Comparison of ENCODE assay signal across 16 cellular contexts in the genomic region with DNA sequence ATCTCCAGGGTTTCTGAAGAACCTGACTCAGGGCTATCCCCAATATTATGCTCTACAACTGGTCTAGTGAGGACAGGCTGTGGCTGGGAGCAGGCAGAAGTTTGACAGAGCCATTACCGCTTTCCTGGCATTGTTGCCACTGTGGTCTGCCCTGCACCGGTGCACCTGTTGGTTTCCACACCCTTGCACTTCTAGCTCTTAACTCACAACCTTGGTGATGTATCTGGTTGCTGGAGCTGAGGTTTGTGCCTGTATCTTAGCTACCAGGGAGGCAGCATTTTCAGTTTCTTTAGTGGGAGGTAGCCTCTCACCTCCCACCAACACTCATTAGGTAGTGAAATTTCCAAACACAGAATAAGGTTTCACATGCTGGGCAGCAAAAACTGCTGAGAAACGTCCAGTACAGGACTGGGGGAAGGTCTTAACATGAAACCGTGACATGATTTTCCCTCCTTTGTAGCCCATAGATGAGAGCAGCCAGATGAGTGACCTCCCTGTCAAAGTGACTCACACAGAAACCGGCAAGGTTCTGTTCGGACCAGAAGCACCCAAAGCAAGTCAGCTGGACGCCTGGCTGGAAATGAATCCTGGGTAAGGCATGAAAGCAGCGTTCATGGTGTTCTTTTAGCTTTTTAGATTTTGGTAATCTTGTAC. TPM values are rescaled to one million over a fixed set of nuclear protein-coding genes. Genes with fewer than 3 reads are reported as not detected.
A peak's percentile ranks its signal among the peaks of the same experiment; 100 is the strongest.
DNase-seq lines count a peak whose midpoint lies in the region; ATAC-seq, FAIRE-seq and TF ChIP-seq lines count a peak whose summit lies in the region.
"Had no signal": no experiment of that assay in that cellular context is flagged by ENCODE, and none has a peak within 500 bp of the region (broad histone marks: within the 10 kb centered on the region; RNA-seq: fewer than 3 reads in every experiment).

No MANE protein-coding gene starts in this region.

- TF ChIP-seq POLR2A in GM12878 (IDR thresholded peaks at IDR 0.05; ENCODE audit: low read depth, low read length) (no peak), erythroblast (IDR thresholded peaks at IDR 0.05; ENCODE audit: low read length) (no peak)

- CTCF ChIA-PET in GM12878 (lab: Yijun Ruan, JAX) = interaction anchor here (0.7 to 1.0 kb wide), 2 partner anchors 53 to 373 kb away, joined by 3 read pairs; no protein-coding TSS in a partner anchor

- H3K4me2 ChIP-seq in GM12878 (ENCODE audit: control insufficient read depth, insufficient read depth) = no peak overlapping the region
- H3K4me2 ChIP-seq: neural progenitor cell had no signal

- RAD21 ChIA-PET in GM12878 (lab: Charles Lee; ENCODE audit: unreplicated experiment) = no interaction called here

- FAIRE-seq in GM12878 (lab: Jason Lieb, UNC) = no peak
- FAIRE-seq: GM12892, RCC 7860 had no signal

- SMC1A ChIA-PET in GM12878 (lab: Charles Lee; ENCODE audit: uncharacterized antibody, unreplicated experiment) = interaction anchor here (0.9 to 1.3 kb wide), 3 partner anchors 24 to 197 kb away, joined by 3 read pairs; no protein-coding TSS in a partner anchor

- POLR2A ChIA-PET in GM12878 (lab: Charles Lee) = interaction anchor here (0.7 kb wide), 1 partner anchor 18 kb away, joined by 3 read pairs; no protein-coding TSS in a partner anchor

- peaks cover 3% of the 10 kb centered on the region; the same call in 1 of the 2 replicates for H4K20me1 ChIP-seq in GM12878 (ENCODE audit: control insufficient read depth, insufficient read depth)

- in situ Hi-C loops in GM12878 (cut with MboI) = no loop called here
- in situ Hi-C loops in G401 (cut with HindIII; ENCODE audit: low sequenced_read_pairs) = no loop called here

- H3K27me3 ChIP-seq in GM12878 (replicated peaks in 1 of 2; ENCODE audit: control insufficient read depth in 2 of 2, insufficient read depth in 2 of 2, low read length in 1 of 2) = no peaks in the 10 kb centered on the region
- H3K27me3 ChIP-seq: neural progenitor cell had no signal

- TF ChIP-seq CTCF in GM12865 (IDR thresholded peaks at IDR 0.05; ENCODE audit: insufficient read depth, low read depth, low read length, missing control alignments) = no peak
- no peak for TF ChIP-seq CTCF in GM12878 (IDR thresholded peaks at IDR 0.05 in 2 of 3, conservative IDR thresholded peaks at IDR 0.05 in 1 of 3; ENCODE audit: control insufficient read depth in 2 of 3, extremely low read depth in 1 of 3, insufficient read depth in 1 of 3, low read depth in 3 of 3, low read length in 3 of 3)

- H3K9ac ChIP-seq in GM12878 (ENCODE audit: control insufficient read depth, insufficient read depth, low read length) = no peak overlapping the region
- H3K9ac ChIP-seq: neural progenitor cell had no signal

- TF ChIP-seq EP300 in GM12878 (IDR thresholded peaks at IDR 0.05; ENCODE audit: borderline replicate concordance in 1 of 2, control insufficient read depth in 1 of 2, low read depth in 2 of 2, low read length in 2 of 2) = no peak

- peaks cover 15 to 45% of the 10 kb centered on the region in 2 experiments for H3K36me3 ChIP-seq in GM12878 (ENCODE audit: control insufficient read depth in 2 of 2, insufficient read depth in 2 of 2, low read length in 1 of 2)
- H3K36me3 ChIP-seq: neural progenitor cell had no signal

- no peaks in the 10 kb centered on the region for H3K79me2 ChIP-seq in GM12878 (ENCODE audit: control insufficient read depth, insufficient read depth, low read length)

- H2AFZ ChIP-seq in GM12878 (ENCODE audit: control insufficient read depth, low read depth, low read length) = no peak overlapping the region
- H2AFZ ChIP-seq: neural progenitor cell had no signal

- H3K4me1 ChIP-seq in GM12878 (ENCODE audit: control insufficient read depth, insufficient read depth, low read length) = no peaks in the 10 kb centered on the region
- H3K4me1 ChIP-seq: neural progenitor cell had no signal

- H3K9me3 ChIP-seq in GM12878 (replicated peaks; ENCODE audit: control insufficient read depth, insufficient read depth, low read length) = no peaks in the 10 kb centered on the region; the same call in 2 of the 3 replicates

- no peak overlapping the region for H3K4me3 ChIP-seq in GM12865 (ENCODE audit: low read depth, low read length)
- no peak overlapping the region for H3K4me3 ChIP-seq in GM12878
- H3K4me3 ChIP-seq: neural progenitor cell had no signal

- 74% methylated on average over 8 of the region's 8 CpGs for WGBS in GM12878 (ENCODE audit: insufficient coverage, insufficient replicate concordance, low lambda C conversion rate, missing lambda C conversion rate)

- no peak for TF ChIP-seq RAD21 in GM12878 (IDR thresholded peaks at IDR 0.05; ENCODE audit: insufficient read depth, low read depth, low read length)

- H3K27ac ChIP-seq in GM12878 (ENCODE audit: control insufficient read depth, insufficient read depth) = no peak overlapping the region; the same call in 1 of the 2 replicates
- H3K27ac ChIP-seq: neural progenitor cell had no signal

- peak; percentile 75 for DNase-seq in GM12865 (ENCODE audit: low read depth)
- no peak for DNase-seq in GM12878 (ENCODE audit: low read depth, low spot score)
- DNase-seq in G401 (ENCODE audit: low spot score) = no peak
- DNase-seq in erythroblast (lab: John Stamatoyannopoulos, UW) = no peak
- DNase-seq in COLO668 (lab: John Stamatoyannopoulos, UW; ENCODE audit: unreplicated experiment) = no peak
- DNase-seq in NCI-H1092 treated with DMSO at 0.1 percent for 48 hours (lab: John Stamatoyannopoulos, UW) = no peak
- DNase-seq: activated naive CD4-positive, alpha-beta T cell; central memory CD4-positive, alpha-beta T cell; DMS79 treated with DMSO at 0.1 percent for 48 hours; stimulated activated CD4-positive, alpha-beta T cell treated with anti-CD3 and anti-CD28 coated beads, Interleukin-4, amount 100 ng/mL, for 4 hours had no signal

- intact Hi-C loops in GM12878 (cut with micrococcal nuclease; ENCODE audit: unreplicated experiment) = no loop called here

- BruUV-seq in GM12878 (replicated peaks; lab: Mats Ljungman, UMichigan) = no TSS peak

- ATAC-seq in GM19395 (IDR thresholded peaks at IDR 0.05; ENCODE audit: unreplicated experiment) (peak; percentile 84), HG03066 (IDR thresholded peaks at IDR 0.05; ENCODE audit: low read depth, unreplicated experiment) (peak; percentile 89), GM12878 (peak; percentile 86)
- ATAC-seq: sciatic nerve had no signal

TF ChIP-seq in GM12878, 131 proteins besides CTCF, POLR2A, EP300 and RAD21:
- TF ChIP-seq ZNF24 (IDR thresholded peaks at IDR 0.05) = no peak
- TF ChIP-seq JUND (IDR thresholded peaks at IDR 0.05; ENCODE audit: low read depth, low read length) = no peak
- no peak for TF ChIP-seq NFYA (IDR thresholded peaks at IDR 0.05; ENCODE audit: borderline replicate concordance, low read depth, low read length)
- TF ChIP-seq BCL11A (IDR thresholded peaks at IDR 0.05; ENCODE audit: low read depth, low read length) = no peak
- no peak for TF ChIP-seq ZNF217 (IDR thresholded peaks at IDR 0.05)
- TF ChIP-seq, protein P1, sequence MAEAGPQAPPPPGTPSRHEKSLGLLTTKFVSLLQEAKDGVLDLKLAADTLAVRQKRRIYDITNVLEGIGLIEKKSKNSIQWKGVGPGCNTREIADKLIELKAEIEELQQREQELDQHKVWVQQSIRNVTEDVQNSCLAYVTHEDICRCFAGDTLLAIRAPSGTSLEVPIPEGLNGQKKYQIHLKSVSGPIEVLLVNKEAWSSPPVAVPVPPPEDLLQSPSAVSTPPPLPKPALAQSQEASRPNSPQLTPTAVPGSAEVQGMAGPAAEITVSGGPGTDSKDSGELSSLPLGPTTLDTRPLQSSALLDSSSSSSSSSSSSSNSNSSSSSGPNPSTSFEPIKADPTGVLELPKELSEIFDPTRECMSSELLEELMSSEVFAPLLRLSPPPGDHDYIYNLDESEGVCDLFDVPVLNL (IDR thresholded peaks at IDR 0.05; ENCODE audit: low read depth, low read length) = no peak
- no peak for TF ChIP-seq RB1 (IDR thresholded peaks at IDR 0.05; ENCODE audit: borderline replicate concordance)

RNA-seq across cellular contexts. Expression of a gene that starts 57.7 kb away (rescaled TPM):
- total RNA-seq in GM12878 (2013; cell fraction: nucleolus; rRNA removed) = 820 and 827 TPM in 2 replicates
- 208 and 234 TPM in 2 replicates for total RNA-seq in GM12878 (2014; rRNA removed)
- total RNA-seq in GM12878 (2014; rRNA removed; fragmentation: Illumina TruSeq; extraction: Trizol) = 317 and 320 TPM in 2 replicates
- 387 and 392 TPM in 2 replicates for total RNA-seq in GM12878 (2021)
- polyA plus RNA-seq in GM12878 (2011; ENCODE audit: low read depth) = 128 TPM
- 208 and 240 TPM in 2 replicates for polyA plus RNA-seq in GM12878 (2011; rRNA removed)
- 186 and 193 TPM in 2 replicates for polyA plus RNA-seq in GM12878 (2011; cell fraction: cytosol; rRNA removed)
- 252 and 269 TPM in 2 replicates for polyA plus RNA-seq in GM12878 (2011; cell fraction: nucleus; rRNA removed)
- 176 and 191 TPM in 2 replicates for polyA plus RNA-seq in GM12878 (2012)
- 254 and 331 TPM in 2 replicates for polyA plus RNA-seq in GM12878 (2014; fragmentation: Illumina TruSeq; extraction: Trizol)
- polyA plus RNA-seq in GM12878 (2014; fragmentation: Nextera tagmentation; extraction: Ambion mirVana) = 100 to 1,000 TPM; 100 to 130 TPM
- polyA plus RNA-seq in GM12878 (2014; rRNA removed) = 138 and 146 TPM in 2 replicates
- 100 to 1,000 TPM; 184 to 200 TPM for polyA plus RNA-seq in GM12878 (2016; fragmentation: Nextera tagmentation; extraction: Ambion mirVana)
- polyA minus RNA-seq in GM12878 (2011; rRNA and poly(A)+ RNA removed) = 444 and 518 TPM in 2 replicates
- 90.7 and 105 TPM in 2 replicates for polyA minus RNA-seq in GM12878 (2011; cell fraction: cytosol; rRNA and poly(A)+ RNA removed)
- polyA minus RNA-seq in GM12878 (2011; cell fraction: nucleus; rRNA and poly(A)+ RNA removed) = 447 and 727 TPM in 2 replicates
- 0.92 and 1.1 TPM in 2 replicates for total RNA-seq in G401 (2014; rRNA removed; shearing (Covaris generic))

Comparison
In these comparisons a context has a peak if more than half of its experiments do, and no peak if none do; other contexts are left out.
1. RNA of a gene that starts 57.7 kb away (total RNA-seq): 208 to 827 TPM in GM12878; 0.92 to 1.1 TPM in G401; every median in the first group is over 10 times any median in the second.
2. Peak in every context shown above with its lines, with median percentiles within 50 percentile points of each other: ATAC-seq.